In the genomic region with DNA sequence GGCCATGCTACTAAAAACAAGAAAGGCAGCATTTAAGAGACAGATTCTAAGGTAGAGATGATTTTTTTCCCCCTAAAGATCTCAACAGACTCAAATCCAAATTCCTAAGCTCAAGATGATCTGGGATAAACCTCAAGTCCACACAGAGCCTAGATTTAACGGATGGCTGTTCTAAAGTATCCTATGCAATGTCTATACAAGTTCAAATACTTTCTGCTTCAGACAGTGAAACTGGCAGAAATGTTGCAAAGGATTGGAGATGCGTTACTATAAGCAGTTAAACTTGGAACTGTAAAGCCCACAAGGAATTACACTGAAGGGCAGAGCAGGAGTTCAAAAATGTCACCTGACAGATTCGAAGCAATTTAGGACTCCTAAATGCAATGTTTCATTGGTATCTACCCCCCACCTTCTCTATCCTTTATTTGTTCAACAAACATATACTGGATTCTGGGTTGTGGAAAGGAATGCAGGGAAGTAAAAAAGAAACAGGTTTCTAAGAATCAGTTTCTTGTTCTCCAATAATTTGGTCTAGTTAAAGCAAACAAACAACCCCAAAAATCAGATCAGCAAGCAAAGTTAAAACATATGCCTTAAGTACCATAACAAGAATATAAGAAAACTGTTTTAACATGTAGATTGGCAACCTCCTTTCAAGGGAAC, we compare ENCODE assay signal across 8 cellular contexts. TPM values are rescaled to one million over a fixed set of nuclear protein-coding genes. Genes with fewer than 3 reads are reported as not detected.
DNase-seq lines count a peak whose midpoint lies in the region; ATAC-seq and TF ChIP-seq lines count a peak whose summit lies in the region.

No MANE protein-coding gene starts in this region.

- H4K20me1 ChIP-seq in BLaER1: peaks cover 58% of the 10 kb centered on the region

- H3K9ac ChIP-seq in BLaER1: peak overlapping the region; percentile 90

- TF ChIP-seq CTCF in RWPE2 (IDR thresholded peaks at IDR 0.05; ENCODE audit: poor library complexity, severe bottlenecking) (no peak), epithelial cell of proximal tubule (conservative IDR thresholded peaks at IDR 0.05; ENCODE audit: low read depth, low read length) (no peak)

- peak overlapping the region; percentile 62 for H2AFZ ChIP-seq in neuron (ENCODE audit: low read depth, low read length)

- peak overlapping the region; percentile 95 for H3K4me2 ChIP-seq in BLaER1

- H3K27me3 ChIP-seq in BLaER1 (no peaks in the 10 kb centered on the region), RWPE2 (ENCODE audit: insufficient read depth, poor library complexity, severe bottlenecking) (no peaks in the 10 kb centered on the region), neuron (ENCODE audit: insufficient read depth, low read length) (no peaks in the 10 kb centered on the region)

- peak overlapping the region; percentile 93 for H3K4me3 ChIP-seq in BLaER1
- peak overlapping the region; percentile 81 for H3K4me3 ChIP-seq in RWPE2 (ENCODE audit: severe bottlenecking)
- H3K4me3 ChIP-seq in epithelial cell of proximal tubule (ENCODE audit: low read depth, low read length): peak overlapping the region; percentile 81
- peak overlapping the region; percentile 71 for H3K4me3 ChIP-seq in neuron (ENCODE audit: low read length)

- H3K9me3 ChIP-seq in BLaER1 (peaks cover 6% of the 10 kb centered on the region; the same call in 1 of the 2 replicates), RWPE2 (ENCODE audit: severe bottlenecking) (no peaks in the 10 kb centered on the region), neuron (ENCODE audit: low read length) (peaks cover 2% of the 10 kb centered on the region)

- DNase-seq in RWPE2 (ENCODE audit: low spot score) (no peak), epithelial cell of proximal tubule (ENCODE audit: low read depth) (no peak), NCI-H510A treated with DMSO at 0.1 percent for 48 hours (lab: John Stamatoyannopoulos, UW) (no peak)

- ATAC-seq in RWPE2 (ENCODE audit: low read depth): no peak
- ATAC-seq in HG02763 (IDR thresholded peaks at IDR 0.05; ENCODE audit: unreplicated experiment): no peak
- ATAC-seq in HG03442 (IDR thresholded peaks at IDR 0.05; ENCODE audit: unreplicated experiment): no peak
- ATAC-seq in GM21390 (IDR thresholded peaks at IDR 0.05; ENCODE audit: unreplicated experiment): no peak

- H3K27ac ChIP-seq in BLaER1 (no peak overlapping the region; the same call in 1 of the 2 replicates), RWPE2 (ENCODE audit: poor library complexity, severe bottlenecking) (no peak overlapping the region)

- H3K4me1 ChIP-seq in BLaER1 (peaks cover 22% of the 10 kb centered on the region), RWPE2 (ENCODE audit: insufficient read depth, poor library complexity, severe bottlenecking) (peaks cover 5% of the 10 kb centered on the region), neuron (ENCODE audit: insufficient read depth, low read length) (peaks cover 20% of the 10 kb centered on the region)

- H3K36me3 ChIP-seq in BLaER1 (0 out of 2 replicates have a peak, but pooled peaks cover 4% of the 10 kb centered on the region), RWPE2 (ENCODE audit: low read depth) (no peaks in the 10 kb centered on the region), neuron (ENCODE audit: insufficient read depth, low read length) (no peaks in the 10 kb centered on the region)

RNA-seq across cellular contexts. Expression of a gene that starts 1.6 kb away (rescaled TPM):
- total RNA-seq in epithelial cell of proximal tubule: 3.5 and 7.7 TPM in 2 replicates
